ENCODE assay signal across 1 cellular context in the genomic region with DNA sequence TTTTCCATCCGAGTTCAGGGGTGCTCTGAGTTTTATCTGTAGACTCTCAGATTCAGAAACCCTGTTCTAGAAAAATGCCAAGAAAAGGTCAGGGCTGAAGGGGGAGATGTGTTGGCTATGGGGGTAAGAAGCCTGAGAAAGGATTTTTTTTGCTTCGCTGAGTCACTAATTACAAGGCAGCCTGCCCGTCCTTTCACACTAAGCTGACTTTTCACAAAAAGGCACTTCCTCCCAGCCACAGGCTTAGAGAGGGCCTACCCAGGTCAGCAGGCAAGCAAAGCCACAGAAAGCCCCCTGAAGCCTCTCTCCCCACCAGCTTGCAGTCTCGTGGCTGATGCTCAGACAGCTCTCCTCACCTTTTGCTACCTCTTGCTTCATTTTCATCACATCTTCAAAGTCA.
TF ChIP-seq lines count a peak whose summit lies in the region.

No MANE protein-coding gene starts in this region.

TF ChIP-seq in IMR-90, 13 proteins besides CTCF, POLR2A, EP300 and RAD21 (continued from another document):
- TF ChIP-seq, protein P1, sequence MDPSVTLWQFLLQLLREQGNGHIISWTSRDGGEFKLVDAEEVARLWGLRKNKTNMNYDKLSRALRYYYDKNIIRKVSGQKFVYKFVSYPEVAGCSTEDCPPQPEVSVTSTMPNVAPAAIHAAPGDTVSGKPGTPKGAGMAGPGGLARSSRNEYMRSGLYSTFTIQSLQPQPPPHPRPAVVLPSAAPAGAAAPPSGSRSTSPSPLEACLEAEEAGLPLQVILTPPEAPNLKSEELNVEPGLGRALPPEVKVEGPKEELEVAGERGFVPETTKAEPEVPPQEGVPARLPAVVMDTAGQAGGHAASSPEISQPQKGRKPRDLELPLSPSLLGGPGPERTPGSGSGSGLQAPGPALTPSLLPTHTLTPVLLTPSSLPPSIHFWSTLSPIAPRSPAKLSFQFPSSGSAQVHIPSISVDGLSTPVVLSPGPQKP (IDR thresholded peaks at IDR 0.05; ENCODE audit: borderline replicate concordance, low read depth, low read length) = no peak
- no peak for TF ChIP-seq RCOR1 (IDR thresholded peaks at IDR 0.05; ENCODE audit: insufficient replicate concordance, low read length)
- no peak for TF ChIP-seq RFX5 (IDR thresholded peaks at IDR 0.05; ENCODE audit: low read depth, low read length)
- no peak for TF ChIP-seq FOS (IDR thresholded peaks at IDR 0.05; ENCODE audit: low read depth, low read length)
- TF ChIP-seq, protein P2, sequence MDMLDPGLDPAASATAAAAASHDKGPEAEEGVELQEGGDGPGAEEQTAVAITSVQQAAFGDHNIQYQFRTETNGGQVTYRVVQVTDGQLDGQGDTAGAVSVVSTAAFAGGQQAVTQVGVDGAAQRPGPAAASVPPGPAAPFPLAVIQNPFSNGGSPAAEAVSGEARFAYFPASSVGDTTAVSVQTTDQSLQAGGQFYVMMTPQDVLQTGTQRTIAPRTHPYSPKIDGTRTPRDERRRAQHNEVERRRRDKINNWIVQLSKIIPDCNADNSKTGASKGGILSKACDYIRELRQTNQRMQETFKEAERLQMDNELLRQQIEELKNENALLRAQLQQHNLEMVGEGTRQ (IDR thresholded peaks at IDR 0.05; ENCODE audit: low read depth, low read length) = no peak
- no peak for TF ChIP-seq SMC3 (IDR thresholded peaks at IDR 0.05; ENCODE audit: low read depth, low read length)
- TF ChIP-seq MAZ (IDR thresholded peaks at IDR 0.05; ENCODE audit: borderline replicate concordance, low read depth, low read length) = no peak
